In the genomic region with DNA sequence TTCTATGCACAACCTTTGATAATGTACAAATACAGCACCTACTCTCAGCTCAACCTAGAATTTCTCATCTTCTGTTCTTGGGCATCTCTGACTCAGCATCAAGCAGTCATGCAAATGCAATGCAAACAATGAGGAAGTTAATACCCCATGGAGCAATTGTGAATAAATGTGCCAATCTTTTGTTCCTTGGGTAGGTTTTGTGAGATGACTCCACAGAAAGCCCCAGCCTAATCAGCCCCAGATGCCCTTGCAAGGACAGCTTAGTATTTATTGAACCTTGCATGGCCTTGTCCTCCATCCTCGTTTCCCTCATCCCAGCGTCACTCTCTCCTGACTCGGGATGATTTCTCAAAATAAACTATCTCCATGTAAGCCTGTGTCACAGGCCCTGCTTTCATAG, we compare ENCODE assay signal across 9 cellular contexts.
DNase-seq lines count a peak whose midpoint lies in the region; ATAC-seq, FAIRE-seq and TF ChIP-seq lines count a peak whose summit lies in the region.
"Had no signal": no experiment of that assay in that cellular context is flagged by ENCODE, and none has a peak within 500 bp of the region (broad histone marks: within the 10 kb centered on the region; RNA-seq: fewer than 3 reads in every experiment).

No MANE protein-coding gene starts in this region.

- H3K27me3 Mint-ChIP-seq in astrocyte (ENCODE audit: low read depth, unreplicated experiment) = no peaks in the 10 kb centered on the region

- intact Hi-C loops in sciatic nerve (cut with DNase I) = no loop called here

- H3K9ac ChIP-seq in astrocyte (ENCODE audit: low read length) = no peak overlapping the region

- no peaks in the 10 kb centered on the region for H3K9me3 Mint-ChIP-seq in astrocyte (ENCODE audit: unreplicated experiment)

- peak overlapping the region; percentile 82 for H3K27ac ChIP-seq in astrocyte (ENCODE audit: low read depth, low read length)

- no peak overlapping the region for H3K4me3 ChIP-seq in AG04449 (ENCODE audit: low read depth, low read length)
- H3K4me3 ChIP-seq in astrocyte (ENCODE audit: insufficient read depth, low read depth, low read length) = peak overlapping the region; percentile 2

- peak overlapping the region; percentile 63 for H3K4me2 ChIP-seq in astrocyte (ENCODE audit: low read length)

- CTCF ChIA-PET in AG04449 (lab: Yijun Ruan, JAX) = no interaction called here

- H4K20me1 ChIP-seq in astrocyte (ENCODE audit: insufficient read depth, low read length) = no peaks in the 10 kb centered on the region

- peak overlapping the region; percentile 75 for H2AFZ ChIP-seq in astrocyte (ENCODE audit: low read depth, low read length)

- FAIRE-seq in HTR-8/SVneo (lab: Jason Lieb, UNC) (peak; percentile 80), astrocyte (lab: Jason Lieb, UNC) (peak; percentile 88)

- peak overlapping the region; percentile 35 for H3K4me3 Mint-ChIP-seq in astrocyte (ENCODE audit: unreplicated experiment)

- H3K36me3 ChIP-seq in astrocyte (ENCODE audit: insufficient read depth, low read length) = no peaks in the 10 kb centered on the region

- no peak for TF ChIP-seq CTCF in AG04449 (IDR thresholded peaks at IDR 0.05; ENCODE audit: insufficient read depth, low read length, missing control alignments)
- TF ChIP-seq CTCF in astrocyte (IDR thresholded peaks at IDR 0.05; ENCODE audit: insufficient read depth, low read depth, low read length) = no peak

- H3K79me2 ChIP-seq in astrocyte (ENCODE audit: insufficient read depth, low read length) = no peaks in the 10 kb centered on the region

- no peak for ATAC-seq in sciatic nerve

- DNase-seq in AG04449 (ENCODE audit: low read depth, low spot score) = peak; percentile 53
- peak; percentile 53 for DNase-seq in HTR-8/SVneo (ENCODE audit: insufficient read length, low spot score)
- peak; percentile 87 for DNase-seq in astrocyte (ENCODE audit: low read depth)
- peak; percentile 47 for DNase-seq in iPS-NIHi7 (ENCODE audit: extremely low spot score)
- DNase-seq in sciatic nerve (ENCODE audit: low spot score) = no peak
- DNase-seq in stimulated activated naive CD4-positive, alpha-beta T cell treated with Interleukin-2 at 50 U/mL for 16 hours (lab: John Stamatoyannopoulos, UW) = no peak
- no peak for DNase-seq in activated naive CD4-positive, alpha-beta T cell treated with anti-CD3 and anti-CD28 coated beads, Interleukin-2, amount 50 U/mL, for 16 hours
- no peak for DNase-seq in hypothalamus (lab: John Stamatoyannopoulos, UW)
- DNase-seq: activated CD4-positive, alpha-beta T cell treated with anti-CD3 and anti-CD28 coated beads, Interleukin-2, amount 50 U/mL, for 1 hour had no signal

- POLR2A ChIA-PET in AG04449 (lab: Yijun Ruan, JAX) = interaction anchor here (1.0 kb wide), 1 partner anchor 50 kb away, joined by 3 read pairs; no protein-coding TSS in a partner anchor

- H3K9me3 ChIP-seq in astrocyte (ENCODE audit: insufficient read depth, low read depth, low read length) = no peaks in the 10 kb centered on the region

- H3K4me1 ChIP-seq in astrocyte (ENCODE audit: insufficient read depth, low read length) = peaks cover 17% of the 10 kb centered on the region

- H3K4me1 Mint-ChIP-seq in astrocyte (ENCODE audit: low read depth, unreplicated experiment) = peaks cover 29% of the 10 kb centered on the region

- no peaks in the 10 kb centered on the region for H3K27me3 ChIP-seq in astrocyte (ENCODE audit: insufficient read depth, low read length)

- H3K36me3 Mint-ChIP-seq in astrocyte (ENCODE audit: low read depth, unreplicated experiment) = no peaks in the 10 kb centered on the region

- H3K27ac Mint-ChIP-seq in astrocyte (ENCODE audit: unreplicated experiment) = peak overlapping the region; percentile 99

Comparison
In these comparisons a context has a peak if more than half of its experiments do, and no peak if none do; other contexts are left out.
1. DNase-seq: peak in AG04449 (single experiment), HTR-8/SVneo (single experiment), astrocyte (single experiment) and iPS-NIHi7 (single experiment); none in sciatic nerve (single experiment), stimulated activated naive CD4-positive, alpha-beta T cell treated with Interleukin-2 at 50 U/mL for 16 hours (single experiment), activated naive CD4-positive, alpha-beta T cell treated with anti-CD3 and anti-CD28 coated beads, Interleukin-2, amount 50 U/mL, for 16 hours (single experiment) and hypothalamus (0 of 51).